14 cellular contexts compared by ENCODE assay signal in genomic region chr13:110421696-110422395, GRCh38.
A peak's percentile ranks its signal among the peaks of the same experiment; 100 is the strongest.
DNase-seq lines count a peak whose midpoint lies in the region; ATAC-seq and TF ChIP-seq lines count a peak whose summit lies in the region.
"Had no signal": no experiment of that assay in that cellular context is flagged by ENCODE, and none has a peak within 500 bp of the region (broad histone marks: within the 10 kb centered on the region; RNA-seq: fewer than 3 reads in every experiment).

No MANE protein-coding gene starts in this region.

- peaks cover 66% of the 10 kb centered on the region for H3K27me3 ChIP-seq in CD4-positive, alpha-beta T cell (ENCODE audit: control insufficient read depth, insufficient read depth, low read length)
- no peaks in the 10 kb centered on the region for H3K27me3 ChIP-seq in muscle layer of colon (ENCODE audit: control insufficient read depth in 1 of 2, insufficient read depth in 2 of 2, low read length in 2 of 2)
- no peaks in the 10 kb centered on the region for H3K27me3 ChIP-seq in GM23338 (ENCODE audit: insufficient read depth)
- no peaks in the 10 kb centered on the region for H3K27me3 ChIP-seq in left ventricle myocardium inferior (ENCODE audit: low read depth)
- H3K27me3 ChIP-seq: body of pancreas, testis had no signal

- H4K20me1 ChIP-seq in GM23338 (replicated peaks; ENCODE audit: insufficient read depth) = peaks cover 6% of the 10 kb centered on the region; the same call in 1 of the 2 replicates

- CTCF ChIA-PET in CD4-positive, alpha-beta T cell (lab: Charles Lee) = no interaction called here

- H3K27me3 Mint-ChIP-seq in CD4-positive, alpha-beta T cell = peaks cover 96% of the 10 kb centered on the region
- peaks cover 86% of the 10 kb centered on the region for H3K27me3 Mint-ChIP-seq in activated naive CD8-positive, alpha-beta T cell treated with anti-CD3 and anti-CD28 coated beads, Interleukin-2, amount 10 ng/mL, durations not matched to agents 7 days and 5 days
- H3K27me3 Mint-ChIP-seq in GM23338 (ENCODE audit: insufficient read depth, low read depth, poor library complexity) = peaks cover 6% of the 10 kb centered on the region

- peaks cover 13% of the 10 kb centered on the region for H3K4me1 Mint-ChIP-seq in CD4-positive, alpha-beta T cell (ENCODE audit: low read depth)
- H3K4me1 Mint-ChIP-seq in activated naive CD8-positive, alpha-beta T cell treated with anti-CD3 and anti-CD28 coated beads, Interleukin-2, amount 10 ng/mL, durations not matched to agents 7 days and 5 days = peaks cover 13% of the 10 kb centered on the region
- H3K4me1 Mint-ChIP-seq in GM23338 = peaks cover 9% of the 10 kb centered on the region
- H3K4me1 Mint-ChIP-seq: memory B cell had no signal

- H3F3A ChIP-seq in GM23338 (replicated peaks; ENCODE audit: low read depth) = no peaks in the 10 kb centered on the region

- no peaks in the 10 kb centered on the region for H3K79me2 ChIP-seq in GM23338 (replicated peaks; ENCODE audit: insufficient read depth)

- no peak overlapping the region for H3K4me2 ChIP-seq in GM23338

- H3K27ac ChIP-seq in CD4-positive, alpha-beta T cell (ENCODE audit: low read depth, low read length) = no peak overlapping the region
- H3K27ac ChIP-seq in muscle layer of colon (ENCODE audit: low read depth, low read length) (peak overlapping the region; percentile 56), GM23338 (ENCODE audit: low read depth) (no peak overlapping the region), left ventricle myocardium inferior (replicated peaks) (no peak overlapping the region)
- H3K27ac ChIP-seq: body of pancreas, testis had no signal

- no peaks in the 10 kb centered on the region for H3K9me3 ChIP-seq in CD4-positive, alpha-beta T cell (ENCODE audit: control insufficient read depth, low read length)
- H3K9me3 ChIP-seq in muscle layer of colon (ENCODE audit: low read length) (no peaks in the 10 kb centered on the region), left ventricle myocardium inferior (replicated peaks) (no peaks in the 10 kb centered on the region)
- H3K9me3 ChIP-seq: body of pancreas, testis had no signal

- no peaks in the 10 kb centered on the region for H3K36me3 Mint-ChIP-seq in CD4-positive, alpha-beta T cell (ENCODE audit: low read depth)
- no peaks in the 10 kb centered on the region for H3K36me3 Mint-ChIP-seq in activated naive CD8-positive, alpha-beta T cell treated with anti-CD3 and anti-CD28 coated beads, Interleukin-2, amount 10 ng/mL, durations not matched to agents 7 days and 5 days
- H3K36me3 Mint-ChIP-seq in GM23338 (ENCODE audit: low read depth) = no peaks in the 10 kb centered on the region; the same call in 2 of the 3 replicates
- H3K36me3 Mint-ChIP-seq: CD8-positive, alpha-beta T cell; memory B cell had no signal

- intact Hi-C loops in CD4-positive, alpha-beta T cell (cut with DNase I, micrococcal nuclease) = no loop called here
- intact Hi-C loops in left ventricle myocardium inferior (cut with micrococcal nuclease) = no loop called here

- no peak overlapping the region for H3K4me3 ChIP-seq in Jurkat, Clone E6-1 (ENCODE audit: low read length)
- H3K4me3 ChIP-seq in muscle layer of colon (ENCODE audit: low read depth in 1 of 2, low read length in 2 of 2) (no peak overlapping the region), GM23338 (no peak overlapping the region), left ventricle myocardium inferior (no peak overlapping the region)
- H3K4me3 ChIP-seq: body of pancreas, testis had no signal

- H3K9ac ChIP-seq in muscle layer of colon (ENCODE audit: low read length) = no peak overlapping the region

- peaks cover 7% of the 10 kb centered on the region for H3K36me3 ChIP-seq in muscle layer of colon (ENCODE audit: insufficient read depth, low read length)
- no peaks in the 10 kb centered on the region for H3K36me3 ChIP-seq in GM23338 (ENCODE audit: insufficient read depth)
- H3K36me3 ChIP-seq in left ventricle myocardium inferior = peaks cover 25% of the 10 kb centered on the region

- no peak for TF ChIP-seq CTCF in CD4-positive, alpha-beta T cell (IDR thresholded peaks at IDR 0.05)
- TF ChIP-seq CTCF in GM23338 (conservative IDR thresholded peaks at IDR 0.05; ENCODE audit: low read depth in 2 of 2) = no peak
- no peak for TF ChIP-seq CTCF in left ventricle myocardium inferior (IDR thresholded peaks at IDR 0.05; ENCODE audit: borderline replicate concordance)

- DNase-seq in CD4-positive, alpha-beta T cell = no peak
- peak; percentile 97 for DNase-seq in Jurkat, Clone E6-1 (ENCODE audit: low read depth, low spot score)
- DNase-seq in activated naive CD8-positive, alpha-beta T cell treated with anti-CD3 and anti-CD28 coated beads, Interleukin-2, amount 10 ng/mL, durations not matched to agents 7 days and 5 days = no peak
- DNase-seq in stimulated activated CD4-positive, alpha-beta T cell treated with anti-CD3 and anti-CD28 coated beads, Interleukin-4, amount 100 ng/mL, for 1 hour = no peak
- DNase-seq in GM23338 (ENCODE audit: low spot score) (no peak), left ventricle myocardium inferior (no peak)
- DNase-seq: activated CD4-positive, alpha-beta T cell treated with anti-CD3 and anti-CD28 coated beads, Interleukin-2, amount 50 U/mL, for 4 hours; body of pancreas; CD8-positive, alpha-beta T cell; stimulated activated CD4-positive, alpha-beta T cell treated with anti-CD3 and anti-CD28 coated beads, Interleukin-12 subunit alpha, Interleukin-12 subunit beta, amount 100 ng/mL, for 4 hours; testis had no signal

- H3K4me3 Mint-ChIP-seq in CD4-positive, alpha-beta T cell = no peak overlapping the region
- no peak overlapping the region for H3K4me3 Mint-ChIP-seq in activated naive CD8-positive, alpha-beta T cell treated with anti-CD3 and anti-CD28 coated beads, Interleukin-2, amount 10 ng/mL, durations not matched to agents 7 days and 5 days
- H3K4me3 Mint-ChIP-seq in GM23338 = no peak overlapping the region
- H3K4me3 Mint-ChIP-seq: CD8-positive, alpha-beta T cell; memory B cell had no signal

- H3K27ac Mint-ChIP-seq in CD4-positive, alpha-beta T cell = no peak overlapping the region
- H3K27ac Mint-ChIP-seq in activated naive CD8-positive, alpha-beta T cell treated with anti-CD3 and anti-CD28 coated beads, Interleukin-2, amount 10 ng/mL, durations not matched to agents 7 days and 5 days = no peak overlapping the region
- H3K27ac Mint-ChIP-seq in GM23338 = no peak overlapping the region
- H3K27ac Mint-ChIP-seq: CD8-positive, alpha-beta T cell; memory B cell had no signal

- ATAC-seq in CD4-positive, alpha-beta T cell (ENCODE audit: poor library complexity) = peak; percentile 41
- ATAC-seq in activated naive CD8-positive, alpha-beta T cell treated with anti-CD3 and anti-CD28 coated beads, Interleukin-2, amount 10 ng/mL, durations not matched to agents 7 days and 5 days (ENCODE audit: low read depth) = peak; percentile 56
- ATAC-seq in HG02973 (IDR thresholded peaks at IDR 0.05; ENCODE audit: unreplicated experiment) (no peak), GM23338 (no peak)
- ATAC-seq: body of pancreas; CD8-positive, alpha-beta T cell had no signal

- peaks cover 60% of the 10 kb centered on the region for H3K4me1 ChIP-seq in muscle layer of colon (ENCODE audit: insufficient read depth, low read length)
- H3K4me1 ChIP-seq in GM23338 (ENCODE audit: insufficient read depth) = no peaks in the 10 kb centered on the region
- H3K4me1 ChIP-seq in left ventricle myocardium inferior = peaks cover 75% of the 10 kb centered on the region
- H3K4me1 ChIP-seq: body of pancreas, testis had no signal

- no peaks in the 10 kb centered on the region for H3K9me2 ChIP-seq in GM23338 (ENCODE audit: insufficient read depth)

- H3K9me3 Mint-ChIP-seq in CD4-positive, alpha-beta T cell = no peaks in the 10 kb centered on the region
- H3K9me3 Mint-ChIP-seq in activated naive CD8-positive, alpha-beta T cell treated with anti-CD3 and anti-CD28 coated beads, Interleukin-2, amount 10 ng/mL, durations not matched to agents 7 days and 5 days = no peaks in the 10 kb centered on the region
- no peaks in the 10 kb centered on the region for H3K9me3 Mint-ChIP-seq in GM23338
- H3K9me3 Mint-ChIP-seq: CD8-positive, alpha-beta T cell; memory B cell had no signal

- POLR2A ChIA-PET in CD4-positive, alpha-beta T cell (lab: Charles Lee) = no interaction called here
- POLR2A ChIA-PET in activated naive CD8-positive, alpha-beta T cell treated with anti-CD3 and anti-CD28 coated beads, Interleukin-2, amount 10 ng/mL, durations not matched to agents 7 days and 5 days (lab: Charles Lee) = no interaction called here

- H2AFZ ChIP-seq in GM23338 = no peak overlapping the region

TF ChIP-seq in GM23338, 12 proteins besides CTCF, POLR2A, EP300 and RAD21 (continues in another document):
- TF ChIP-seq ZNF331 (CRISPR knock-in tag; IDR thresholded peaks at IDR 0.05; ENCODE audit: low read depth) (no peak), STAT1 (IDR thresholded peaks at IDR 0.05; ENCODE audit: unreplicated experiment) (no peak), EZH2 (IDR thresholded peaks at IDR 0.05; ENCODE audit: low read depth, unreplicated experiment) (no peak), REST (IDR thresholded peaks at IDR 0.05; ENCODE audit: unreplicated experiment) (no peak)

Comparison
In these comparisons a context has a peak if more than half of its experiments do, and no peak if none do; other contexts are left out.
1. ATAC-seq: peak in CD4-positive, alpha-beta T cell (single experiment) and activated naive CD8-positive, alpha-beta T cell treated with anti-CD3 and anti-CD28 coated beads, Interleukin-2, amount 10 ng/mL, durations not matched to agents 7 days and 5 days (single experiment); none in HG02973 (single experiment) and GM23338 (single experiment).